Comparison of ENCODE assay signal across 9 cellular contexts in the genomic region with DNA sequence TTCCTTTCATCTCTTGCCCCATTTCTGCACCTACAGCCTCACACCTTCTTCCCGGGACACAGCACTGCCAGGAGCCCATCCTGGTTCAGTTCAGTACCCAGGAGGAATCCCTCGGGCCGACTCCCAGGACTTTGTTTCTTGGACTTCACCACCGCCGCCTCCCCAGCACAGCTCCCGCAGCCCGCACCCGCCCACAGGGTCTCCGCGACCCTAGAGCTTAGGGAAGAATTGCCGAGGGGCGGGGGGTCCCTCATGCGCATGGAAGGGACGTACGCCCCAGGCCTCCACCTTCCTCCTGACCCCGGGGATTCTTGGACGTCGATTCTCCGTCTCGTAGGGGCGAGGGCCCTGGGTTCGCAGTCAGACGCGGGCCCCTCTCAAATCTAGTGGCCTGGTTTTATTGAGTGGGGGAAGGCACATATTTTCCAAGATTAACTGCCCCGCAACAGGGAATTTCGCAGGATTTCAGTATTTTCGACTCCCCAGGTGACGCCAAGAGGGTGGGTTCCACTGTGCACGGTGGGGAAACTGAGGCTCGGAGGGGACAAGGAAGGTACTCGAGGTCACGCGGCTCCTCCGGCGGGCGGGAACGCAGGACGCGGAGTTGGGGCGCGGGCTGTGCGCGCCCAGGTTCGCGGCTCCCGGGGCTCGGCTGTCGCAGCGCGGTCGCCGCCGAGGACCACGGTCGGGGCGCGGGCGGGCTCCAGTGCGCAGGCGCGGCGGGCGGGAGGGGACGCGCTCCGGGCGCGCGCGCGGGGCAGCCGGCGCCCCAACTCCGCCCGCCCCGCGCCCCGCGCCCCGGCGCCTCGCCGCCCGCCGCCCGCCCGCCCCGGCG.
DNase-seq lines count a peak whose midpoint lies in the region; ATAC-seq and TF ChIP-seq lines count a peak whose summit lies in the region.
"Had no signal": no experiment of that assay in that cellular context is flagged by ENCODE, and none has a peak within 500 bp of the region (broad histone marks: within the 10 kb centered on the region; RNA-seq: fewer than 3 reads in every experiment).

Gene ADCY1, plus strand, starts transcription at position 733 of the 835 bp plus-strand sequence. CDS start 176 bp downstream, outside the sequence.

- ATAC-seq in GM21825 (IDR thresholded peaks at IDR 0.05; ENCODE audit: unreplicated experiment): no peak

- no peaks in the 10 kb centered on the region for H3K36me3 ChIP-seq in mucosa of rectum (ENCODE audit: control insufficient read depth in 2 of 2, insufficient read depth in 2 of 2, low read length in 2 of 2)

- no peaks in the 10 kb centered on the region for H3K9me3 ChIP-seq in mucosa of rectum (ENCODE audit: control insufficient read depth in 2 of 2, low read length in 2 of 2)

- DNase-seq in DMS 273 (lab: John Stamatoyannopoulos, UW; ENCODE audit: unreplicated experiment) (peak; percentile 79), DMS 273 treated with DMSO at 0.1 percent for 48 hours (lab: John Stamatoyannopoulos, UW) (no peak), NCI-H1105 (lab: John Stamatoyannopoulos, UW) (peak; percentile 39), choroid plexus epithelial cell (ENCODE audit: low read depth) (no peak), epidermal melanocyte (ENCODE audit: insufficient read length, low spot score) (no peak), SHP77 treated with DMSO at 0.1 percent for 48 hours (lab: John Stamatoyannopoulos, UW) (no peak)

- peaks cover 0 to 6% of the 10 kb centered on the region in 2 donors for H3K4me1 ChIP-seq in mucosa of rectum (ENCODE audit: control insufficient read depth in 2 of 2, insufficient read depth in 2 of 2, low read length in 2 of 2)

- H3K4me3 ChIP-seq in choroid plexus epithelial cell (ENCODE audit: low read depth, low read length) (peak within 1 kb of the TSS; percentile 37), mucosa of rectum (ENCODE audit: low read length in 2 of 2) (peak within 1 kb of the TSS; percentile 44 to 48)

- no peak for TF ChIP-seq CTCF in choroid plexus epithelial cell (conservative IDR thresholded peaks at IDR 0.05; ENCODE audit: low read depth, low read length)

- H3K27me3 ChIP-seq in mucosa of rectum (ENCODE audit: control insufficient read depth in 2 of 2, insufficient read depth in 2 of 2, low read length in 2 of 2): peaks cover 20 to 27% of the 10 kb centered on the region in 2 donors

- H3K9ac ChIP-seq in mucosa of rectum (ENCODE audit: low read depth in 1 of 2, low read length in 2 of 2): no peak within 1 kb of the TSS

- H3K27ac ChIP-seq in mucosa of rectum (ENCODE audit: low read depth in 2 of 2, low read length in 2 of 2): no peak within 1 kb of the TSS
- H3K27ac ChIP-seq: 22Rv1 had no signal

Comparison
In these comparisons a context has a peak if more than half of its experiments do, and no peak if none do; other contexts are left out.
1. DNase-seq: peak in DMS 273 (single experiment) and NCI-H1105 (single experiment); none in DMS 273 treated with DMSO at 0.1 percent for 48 hours (single experiment), choroid plexus epithelial cell (single experiment), epidermal melanocyte (single experiment) and SHP77 treated with DMSO at 0.1 percent for 48 hours (single experiment).